Comparison of ENCODE assay signal across 8 cellular contexts in genomic region chr7:2566890-2567662, GRCh38. TPM values are rescaled to one million over a fixed set of nuclear protein-coding genes. Genes with fewer than 3 reads are reported as not detected.
DNase-seq lines count a peak whose midpoint lies in the region; ATAC-seq and TF ChIP-seq lines count a peak whose summit lies in the region.

No MANE protein-coding gene starts in this region.

- TF ChIP-seq EP300 in esophagus muscularis mucosa (IDR thresholded peaks at IDR 0.05), result no peak

- H3K27ac ChIP-seq in esophagus muscularis mucosa (replicated peaks in 1 of 4), result no peak overlapping the region

- DNase-seq in AG04449 (ENCODE audit: low read depth, low spot score) (peak; percentile 36), GM19240 (ENCODE audit: insufficient read length, low spot score) (peak; percentile 48), esophagus muscularis mucosa (ENCODE audit: extremely low spot score) (no peak), cerebellum (ENCODE audit: low spot score) (no peak), 8988T (no peak), NCI-H128 (lab: John Stamatoyannopoulos, UW; ENCODE audit: unreplicated experiment) (no peak)

- ATAC-seq in HG03439 (IDR thresholded peaks at IDR 0.05; ENCODE audit: unreplicated experiment), result peak; percentile 87
- ATAC-seq in HG03521 (IDR thresholded peaks at IDR 0.05; ENCODE audit: unreplicated experiment), result no peak

- CTCF ChIA-PET in AG04449 (lab: Yijun Ruan, JAX), result interaction anchor here (0.8 to 3.9 kb wide), 30 partner anchors 8 to 430 kb away, joined by 3 to 68 read pairs (median 4); partner anchors contain the start of genes AMZ1 and IQCE

- TF ChIP-seq CTCF in AG04449 (IDR thresholded peaks at IDR 0.05; ENCODE audit: insufficient read depth, low read length, missing control alignments) (no peak), esophagus muscularis mucosa (IDR thresholded peaks at IDR 0.05) (no peak)

- H3K36me3 ChIP-seq in esophagus muscularis mucosa, result peaks cover 0 to 14% (median 5%) of the 10 kb centered on the region in 4 donors

- intact Hi-C loops in esophagus muscularis mucosa (cut with DNase I), result loop anchor here (5.0 to 10.0 kb wide), 2 partner anchors 115 to 122 kb away; no protein-coding TSS in a partner anchor

- WGBS in esophagus muscularis mucosa, result 74% methylated on average over 23 of the region's 28 CpGs

- no peaks in the 10 kb centered on the region for H3K9me3 ChIP-seq in esophagus muscularis mucosa

- POLR2A ChIA-PET in AG04449 (lab: Yijun Ruan, JAX), result interaction anchor here (0.8 kb wide), 1 partner anchor 50 kb away, joined by 4 read pairs; no protein-coding TSS in a partner anchor

- peak overlapping the region; percentile 55 for H3K4me3 ChIP-seq in AG04449 (ENCODE audit: low read depth, low read length)
- peak overlapping the region in 3 of 4 donors; percentile 4 to 28 (median 20) for H3K4me3 ChIP-seq in esophagus muscularis mucosa

- TF ChIP-seq POLR2A in esophagus muscularis mucosa (IDR thresholded peaks at IDR 0.05; ENCODE audit: low read depth), result no peak

- no peaks in the 10 kb centered on the region for H3K27me3 ChIP-seq in esophagus muscularis mucosa

- H3K4me1 ChIP-seq in esophagus muscularis mucosa, result peaks cover 0 to 18% (median 11%) of the 10 kb centered on the region in 4 donors

RNA-seq across cellular contexts. Expression of gene IQCE, which starts 8.3 kb away (rescaled TPM):
- total RNA-seq in esophagus muscularis mucosa, result 10 to 100 TPM; 13.0 to 22.4 (median 18.0) TPM
- total RNA-seq in cerebellum, result 18.9 TPM

RNA-seq across cellular contexts. Expression of gene BRAT1, which starts 11.8 kb away (rescaled TPM):
- total RNA-seq in esophagus muscularis mucosa (10 to 100 TPM; 22.0 to 43.8 (median 32.7) TPM), cerebellum (17.4 TPM)

RNA-seq across cellular contexts. Expression of gene LFNG, which starts 47.5 kb away (rescaled TPM):
- total RNA-seq in esophagus muscularis mucosa (10 to 100 TPM in 1 of 4 donors, 1 to 10 TPM in 3; 6.1 to 10.7 (median 8.3) TPM), cerebellum (31.3 TPM)

Comparison
In these comparisons a context has a peak if more than half of its experiments do, and no peak if none do; other contexts are left out.
1. DNase-seq: peak in AG04449 (single experiment) and GM19240 (single experiment); none in esophagus muscularis mucosa (single experiment), cerebellum (single experiment), 8988T (single experiment) and NCI-H128 (single experiment).